ENCODE assay signal across 33 cellular contexts in the genomic region with DNA sequence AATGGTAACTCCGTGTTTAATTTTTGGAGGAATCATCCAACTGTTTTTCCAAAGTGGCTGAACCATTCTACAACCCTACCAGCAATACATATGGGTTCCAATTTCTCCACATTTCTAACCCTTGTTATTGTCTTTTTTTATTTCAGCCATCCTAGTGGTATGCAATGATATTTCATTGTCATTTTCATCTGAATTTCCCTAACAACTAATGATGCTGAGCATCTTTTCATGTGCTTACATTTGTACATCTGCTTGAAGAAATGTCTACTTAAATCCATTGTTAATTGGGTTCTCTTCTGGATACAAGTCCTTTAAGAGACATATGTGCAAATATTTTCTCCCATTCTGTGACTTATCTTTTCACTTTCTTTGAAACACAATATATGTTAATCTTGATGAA.
"Had no signal": no experiment of that assay in that cellular context is flagged by ENCODE, and none has a peak within 500 bp of the region (broad histone marks: within the 10 kb centered on the region; RNA-seq: fewer than 3 reads in every experiment).

No MANE protein-coding gene starts in this region.

- H3K4me1 Mint-ChIP-seq: central memory CD8-positive, alpha-beta T cell had no signal

- H3K4me2 ChIP-seq: SK-N-SH had no signal

- DNase-seq: activated CD4-positive, alpha-beta T cell treated with anti-CD3 and anti-CD28 coated beads for 1 hour; activated CD4-positive, alpha-beta T cell treated with anti-CD3 and anti-CD28 coated beads, Interleukin-2, amount 10 ng/mL, durations not matched to agents 7 days and 5 days; activated CD4-positive, alpha-beta T cell treated with anti-CD3 and anti-CD28 coated beads, Interleukin-2, amount 50 U/mL, for 48 hours; activated CD4-positive, CD25-positive, alpha-beta regulatory T cell; activated CD8-positive, alpha-beta memory T cell treated with anti-CD3 and anti-CD28 coated beads, Interleukin-2, amount 50 U/mL, for 48 hours; activated CD8-positive, alpha-beta T cell treated with anti-CD3 and anti-CD28 coated beads, Interleukin-2, amount 10 ng/mL, durations not matched to agents 7 days and 5 days; activated effector memory CD4-positive, alpha-beta T cell treated with Interleukin-2 at 50 U/mL for 16 hours; activated naive CD4-positive, alpha-beta T cell treated with anti-CD3 and anti-CD28 coated beads, Interleukin-2, amount 50 U/mL, for 16 hours; activated naive CD8-positive, alpha-beta T cell treated with anti-CD3 and anti-CD28 coated beads, Interleukin-2, amount 10 ng/mL, durations not matched to agents 7 days and 5 days; amygdala; colonic mucosa; Karpas-422; NCI-H1105; NCI-H1436; NCI-H1694; NCI-H1930; NCI-H2081 treated with DMSO at 0.1 percent for 48 hours; NCI-H226; NCI-H446 treated with DMSO at 0.1 percent for 48 hours; NCI-H524 treated with DMSO at 0.1 percent for 48 hours; NCI-H748 treated with DMSO at 0.1 percent for 48 hours; NK-92 treated with Interleukin-12 subunit alpha and Interleukin-12 subunit beta, amount 100 ng/mL, for 24 hours; PC-3; Peyer's patch; RPMI8226; SHP77 treated with DMSO at 0.1 percent for 48 hours; SK-N-SH; T-helper 9 cell; WERI-Rb-1 had no signal

- H3K9me3 Mint-ChIP-seq: activated CD4-positive, alpha-beta T cell treated with anti-CD3 and anti-CD28 coated beads, Interleukin-2, amount 10 ng/mL, durations not matched to agents 7 days and 5 days; activated naive CD8-positive, alpha-beta T cell treated with anti-CD3 and anti-CD28 coated beads, Interleukin-2, amount 10 ng/mL, durations not matched to agents 7 days and 5 days; central memory CD8-positive, alpha-beta T cell had no signal

- H3K4me3 ChIP-seq: ascending aorta, cardiac muscle cell, colonic mucosa, Peyer's patch, SJSA1 had no signal

- ATAC-seq: activated CD8-positive, alpha-beta T cell treated with anti-CD3 and anti-CD28 coated beads, Interleukin-2, amount 10 ng/mL, durations not matched to agents 7 days and 5 days; PC-3 had no signal

- H3K9me3 ChIP-seq: ascending aorta, colonic mucosa, Peyer's patch, SJSA1, SK-N-SH had no signal

- H3K4me3 Mint-ChIP-seq: activated CD4-positive, alpha-beta T cell treated with anti-CD3 and anti-CD28 coated beads, Interleukin-2, amount 10 ng/mL, durations not matched to agents 7 days and 5 days; activated CD8-positive, alpha-beta T cell treated with anti-CD3 and anti-CD28 coated beads, Interleukin-2, amount 10 ng/mL, durations not matched to agents 7 days and 5 days; activated naive CD8-positive, alpha-beta T cell treated with anti-CD3 and anti-CD28 coated beads, Interleukin-2, amount 10 ng/mL, durations not matched to agents 7 days and 5 days; central memory CD8-positive, alpha-beta T cell had no signal

- H3K27me3 Mint-ChIP-seq: activated CD4-positive, alpha-beta T cell treated with anti-CD3 and anti-CD28 coated beads, Interleukin-2, amount 10 ng/mL, durations not matched to agents 7 days and 5 days; activated naive CD8-positive, alpha-beta T cell treated with anti-CD3 and anti-CD28 coated beads, Interleukin-2, amount 10 ng/mL, durations not matched to agents 7 days and 5 days; central memory CD8-positive, alpha-beta T cell had no signal

- H3K27ac Mint-ChIP-seq: activated CD8-positive, alpha-beta T cell treated with anti-CD3 and anti-CD28 coated beads, Interleukin-2, amount 10 ng/mL, durations not matched to agents 7 days and 5 days; activated naive CD8-positive, alpha-beta T cell treated with anti-CD3 and anti-CD28 coated beads, Interleukin-2, amount 10 ng/mL, durations not matched to agents 7 days and 5 days had no signal

- H3K4me1 ChIP-seq: ascending aorta, colonic mucosa, Peyer's patch had no signal

- H3K27ac ChIP-seq: ascending aorta, cardiac muscle cell, colonic mucosa, Peyer's patch, SJSA1, WERI-Rb-1 had no signal
